ENCODE assay signal across 11 cellular contexts in the genomic region with DNA sequence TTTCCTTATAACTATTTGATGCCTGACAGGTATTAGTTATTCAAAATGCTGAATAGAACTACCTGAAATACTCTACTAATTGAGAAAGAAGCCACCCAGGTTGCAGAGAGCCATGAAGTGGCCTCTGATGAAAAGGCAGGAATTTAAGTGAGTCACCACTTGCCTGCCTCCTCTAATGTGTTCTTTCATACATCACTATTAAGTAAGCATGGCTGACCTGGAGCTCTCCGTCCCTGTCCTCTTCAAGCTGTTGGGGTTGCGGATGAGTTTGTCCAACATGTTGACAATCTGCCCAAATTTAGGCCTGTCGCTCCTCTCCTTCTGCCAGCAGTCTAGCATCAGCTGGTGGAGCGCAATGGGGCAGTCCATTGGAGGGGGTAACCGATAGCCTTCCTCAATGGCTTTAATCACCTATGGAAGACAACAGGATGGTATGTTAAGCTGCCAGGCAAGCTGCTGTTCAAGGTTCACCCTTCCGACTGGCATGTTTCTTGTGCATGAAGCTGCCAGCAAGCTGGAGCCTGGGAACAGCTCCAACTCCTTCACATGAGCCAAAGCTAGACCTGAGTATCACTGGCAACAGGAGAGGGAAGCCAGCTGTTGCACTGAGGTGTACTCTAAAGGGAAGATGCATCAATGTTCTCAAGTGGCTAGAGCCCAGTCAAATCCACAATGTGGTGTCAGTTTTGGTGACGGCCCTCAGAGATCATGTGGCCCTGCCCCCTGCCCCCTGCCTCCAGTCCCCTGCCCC.
DNase-seq lines count a peak whose midpoint lies in the region; ATAC-seq and TF ChIP-seq lines count a peak whose summit lies in the region.
"Had no signal": no experiment of that assay in that cellular context is flagged by ENCODE, and none has a peak within 500 bp of the region (broad histone marks: within the 10 kb centered on the region; RNA-seq: fewer than 3 reads in every experiment).

No MANE protein-coding gene starts in this region.

- peak; percentile 42; the same call in 2 of the 3 replicates for ATAC-seq in SK-N-SH treated with all-trans-retinoic acid at 6 μM for 48 hours
- peak; percentile 53 to 72 for ATAC-seq in right cardiac atrium
- ATAC-seq in GM18520 (IDR thresholded peaks at IDR 0.05; ENCODE audit: unreplicated experiment): no peak
- ATAC-seq in GM21576 (IDR thresholded peaks at IDR 0.05; ENCODE audit: unreplicated experiment): no peak
- ATAC-seq: naive thymus-derived CD8-positive, alpha-beta T cell had no signal

- WGBS in right cardiac atrium: 83% methylated on average over 7 of the region's 7 CpGs

- POLR2A ChIA-PET in RWPE1 (lab: Yijun Ruan, JAX; ENCODE audit: low non-redundant PET): no interaction called here

- H3K36me3 ChIP-seq in MG63: no peaks in the 10 kb centered on the region

- no peak for TF ChIP-seq CTCF in RWPE1 (conservative IDR thresholded peaks at IDR 0.05; ENCODE audit: low read depth)

- intact Hi-C loops in right cardiac atrium (cut with DNase I): no loop called here

- no peaks in the 10 kb centered on the region for H3K9me3 ChIP-seq in MG63
- H3K9me3 ChIP-seq in right cardiac atrium (ENCODE audit: control insufficient read depth, low read length): no peaks in the 10 kb centered on the region

- H3K4me1 ChIP-seq in right cardiac atrium (ENCODE audit: control insufficient read depth, insufficient read depth, low read length): peaks cover 1% of the 10 kb centered on the region

- H3K27me3 ChIP-seq in MG63: no peaks in the 10 kb centered on the region
- no peaks in the 10 kb centered on the region for H3K27me3 ChIP-seq in right cardiac atrium (ENCODE audit: control insufficient read depth, insufficient read depth)

- H3K4me3 ChIP-seq in MG63 (no peak overlapping the region), right cardiac atrium (ENCODE audit: low read length) (no peak overlapping the region)

- CTCF ChIA-PET in RWPE1 (lab: Yijun Ruan, JAX): no interaction called here

- H3K27ac ChIP-seq in right cardiac atrium (ENCODE audit: low read length) (no peak overlapping the region), RWPE1 (no peak overlapping the region)

- DNase-seq in AG20443 (ENCODE audit: low spot score): peak; percentile 20
- peak; percentile 51 for DNase-seq in MG63
- DNase-seq in right cardiac atrium: peak in 2 of 3 donors; percentile 34 to 55
- no peak for DNase-seq in RWPE1 (ENCODE audit: low spot score)
- no peak for DNase-seq in H4 (ENCODE audit: low spot score)
- DNase-seq: GOT3; naive thymus-derived CD8-positive, alpha-beta T cell; NK-92 treated with Interleukin-12 subunit alpha and Interleukin-12 subunit beta, amount 100 ng/mL, for 24 hours had no signal

TF ChIP-seq in SK-N-SH treated with all-trans-retinoic acid at 6 μM for 48 hours, 23 proteins besides CTCF, POLR2A, EP300 and RAD21:
- TF ChIP-seq, protein P1, sequence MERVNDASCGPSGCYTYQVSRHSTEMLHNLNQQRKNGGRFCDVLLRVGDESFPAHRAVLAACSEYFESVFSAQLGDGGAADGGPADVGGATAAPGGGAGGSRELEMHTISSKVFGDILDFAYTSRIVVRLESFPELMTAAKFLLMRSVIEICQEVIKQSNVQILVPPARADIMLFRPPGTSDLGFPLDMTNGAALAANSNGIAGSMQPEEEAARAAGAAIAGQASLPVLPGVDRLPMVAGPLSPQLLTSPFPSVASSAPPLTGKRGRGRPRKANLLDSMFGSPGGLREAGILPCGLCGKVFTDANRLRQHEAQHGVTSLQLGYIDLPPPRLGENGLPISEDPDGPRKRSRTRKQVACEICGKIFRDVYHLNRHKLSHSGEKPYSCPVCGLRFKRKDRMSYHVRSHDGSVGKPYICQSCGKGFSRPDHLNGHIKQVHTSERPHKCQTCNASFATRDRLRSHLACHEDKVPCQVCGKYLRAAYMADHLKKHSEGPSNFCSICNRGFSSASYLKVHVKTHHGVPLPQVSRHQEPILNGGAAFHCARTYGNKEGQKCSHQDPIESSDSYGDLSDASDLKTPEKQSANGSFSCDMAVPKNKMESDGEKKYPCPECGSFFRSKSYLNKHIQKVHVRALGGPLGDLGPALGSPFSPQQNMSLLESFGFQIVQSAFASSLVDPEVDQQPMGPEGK (CRISPR knock-in tag; IDR thresholded peaks at IDR 0.05; ENCODE audit: borderline replicate concordance): no peak
- TF ChIP-seq CSDC2 (CRISPR knock-in tag; IDR thresholded peaks at IDR 0.05) (no peak), ARNTL (CRISPR knock-in tag; IDR thresholded peaks at IDR 0.05; ENCODE audit: borderline replicate concordance, low read depth) (no peak), GLIS3 (CRISPR knock-in tag; IDR thresholded peaks at IDR 0.05) (no peak), BACH2 (CRISPR knock-in tag; IDR thresholded peaks at IDR 0.05; ENCODE audit: borderline replicate concordance) (no peak), ZNF565 (CRISPR knock-in tag; conservative IDR thresholded peaks at IDR 0.05; ENCODE audit: low read depth) (no peak), ZFP30 (CRISPR knock-in tag; IDR thresholded peaks at IDR 0.05) (no peak), ESRRG (CRISPR knock-in tag; IDR thresholded peaks at IDR 0.05) (no peak), TOX (CRISPR knock-in tag; IDR thresholded peaks at IDR 0.05; ENCODE audit: borderline replicate concordance) (no peak), ZNF70 (CRISPR knock-in tag; IDR thresholded peaks at IDR 0.05) (no peak), RARB (CRISPR knock-in tag; IDR thresholded peaks at IDR 0.05) (no peak)
- TF ChIP-seq, protein P2, sequence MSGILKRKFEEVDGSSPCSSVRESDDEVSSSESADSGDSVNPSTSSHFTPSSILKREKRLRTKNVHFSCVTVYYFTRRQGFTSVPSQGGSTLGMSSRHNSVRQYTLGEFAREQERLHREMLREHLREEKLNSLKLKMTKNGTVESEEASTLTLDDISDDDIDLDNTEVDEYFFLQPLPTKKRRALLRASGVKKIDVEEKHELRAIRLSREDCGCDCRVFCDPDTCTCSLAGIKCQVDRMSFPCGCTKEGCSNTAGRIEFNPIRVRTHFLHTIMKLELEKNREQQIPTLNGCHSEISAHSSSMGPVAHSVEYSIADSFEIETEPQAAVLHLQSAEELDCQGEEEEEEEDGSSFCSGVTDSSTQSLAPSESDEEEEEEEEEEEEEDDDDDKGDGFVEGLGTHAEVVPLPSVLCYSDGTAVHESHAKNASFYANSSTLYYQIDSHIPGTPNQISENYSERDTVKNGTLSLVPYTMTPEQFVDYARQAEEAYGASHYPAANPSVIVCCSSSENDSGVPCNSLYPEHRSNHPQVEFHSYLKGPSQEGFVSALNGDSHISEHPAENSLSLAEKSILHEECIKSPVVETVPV (CRISPR knock-in tag; IDR thresholded peaks at IDR 0.05): no peak

Comparison
In these comparisons a context has a peak if more than half of its experiments do, and no peak if none do; other contexts are left out.
1. DNase-seq: peak in AG20443 (single experiment), MG63 (single experiment) and right cardiac atrium (2 of 3); none in RWPE1 (single experiment) and H4 (single experiment).
2. ATAC-seq: peak in SK-N-SH treated with all-trans-retinoic acid at 6 μM for 48 hours (single experiment) and right cardiac atrium (2 of 2); none in GM18520 (single experiment) and GM21576 (single experiment).